9 cellular contexts compared by ENCODE assay signal in genomic region chr10:23157691-23158369, GRCh38. TPM values are rescaled to one million over a fixed set of nuclear protein-coding genes. Genes with fewer than 3 reads are reported as not detected.
DNase-seq lines count a peak whose midpoint lies in the region; ATAC-seq and TF ChIP-seq lines count a peak whose summit lies in the region.
"Had no signal": no experiment of that assay in that cellular context is flagged by ENCODE, and none has a peak within 500 bp of the region (broad histone marks: within the 10 kb centered on the region; RNA-seq: fewer than 3 reads in every experiment).

No MANE protein-coding gene starts in this region.

- H3K36me3 ChIP-seq in mucosa of descending colon (ENCODE audit: low read depth), result no peaks in the 10 kb centered on the region

- peaks cover 2% of the 10 kb centered on the region for H3K4me1 ChIP-seq in mucosa of descending colon (ENCODE audit: low read depth)

- peak; percentile 49; the same call in 1 of the 2 replicates for TF ChIP-seq CTCF in GM12874 (IDR thresholded peaks at IDR 0.05; ENCODE audit: insufficient read depth, low read depth, low read length)
- TF ChIP-seq CTCF in mucosa of descending colon (IDR thresholded peaks at IDR 0.05), result no peak

- H3K4me3 ChIP-seq in mucosa of descending colon, result no peak overlapping the region

- intact Hi-C loops in mucosa of descending colon (cut with DNase I, micrococcal nuclease), result no loop called here

- no peaks in the 10 kb centered on the region for H3K9me3 ChIP-seq in mucosa of descending colon

- DNase-seq in AML-193 (lab: John Stamatoyannopoulos, UW) (peak; percentile 48 to 60), NCI-H345 (lab: John Stamatoyannopoulos, UW) (peak; percentile 36), T47D (ENCODE audit: low read depth in 1 of 2, low spot score in 1 of 2) (peak; percentile 31 to 60), mucosa of descending colon (peak in 1 of 3 donors; percentile 18), cerebellar nuclear complex (lab: John Stamatoyannopoulos, UW) (no peak)
- no peak for DNase-seq in activated CD4-positive, CD25-positive, alpha-beta regulatory T cell treated with anti-CD3 and anti-CD28 coated beads, Interleukin-2, amount 50 U/mL, for 72 hours

- ATAC-seq in HG02759 (IDR thresholded peaks at IDR 0.05; ENCODE audit: unreplicated experiment) (peak; percentile 67), mucosa of descending colon (peak; percentile 56)

- in situ Hi-C loops in T47D (cut with HindIII; ENCODE audit: low pct_unique_long_range_greater_than_20kb, low sequenced_read_pairs), result no loop called here

RNA-seq across cellular contexts. Expression of gene PTF1A, which starts 34.3 kb away (rescaled TPM):
- total RNA-seq in mucosa of descending colon, result not detected
- total RNA-seq: urinary bladder had no signal

Comparison
In these comparisons a context has a peak if more than half of its experiments do, and no peak if none do; other contexts are left out.
1. DNase-seq: peak in AML-193 (2 of 2), NCI-H345 (single experiment) and T47D (2 of 2); none in cerebellar nuclear complex (0 of 2) and activated CD4-positive, CD25-positive, alpha-beta regulatory T cell treated with anti-CD3 and anti-CD28 coated beads, Interleukin-2, amount 50 U/mL, for 72 hours (single experiment).